ENCODE assay signal across 26 cellular contexts in the genomic region with DNA sequence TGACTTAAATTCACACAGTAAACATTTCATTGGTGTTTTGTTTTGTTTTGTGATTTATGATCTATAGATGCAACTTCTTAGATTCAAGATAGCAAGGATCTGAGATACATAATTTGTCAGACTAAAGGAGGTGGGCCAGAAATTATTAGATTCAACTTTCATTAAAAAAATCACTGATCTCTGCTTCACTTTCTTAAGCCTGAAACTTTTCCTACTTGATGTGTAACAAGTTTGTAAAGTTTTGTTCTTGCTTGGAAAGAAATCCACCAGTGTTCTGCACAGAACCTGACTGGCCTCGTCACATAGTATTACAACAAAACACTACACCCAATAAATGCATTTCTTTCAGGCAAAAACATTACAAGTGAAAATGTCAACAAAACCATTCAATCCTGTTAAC. TPM values are rescaled to one million over a fixed set of nuclear protein-coding genes. Genes with fewer than 3 reads are reported as not detected.
DNase-seq lines count a peak whose midpoint lies in the region; ATAC-seq, FAIRE-seq and TF ChIP-seq lines count a peak whose summit lies in the region.
"Had no signal": no experiment of that assay in that cellular context is flagged by ENCODE, and none has a peak within 500 bp of the region (broad histone marks: within the 10 kb centered on the region; RNA-seq: fewer than 3 reads in every experiment).

No MANE protein-coding gene starts in this region.

- H3K27ac Mint-ChIP-seq in brain, result peak overlapping the region; percentile 91 to 99 (median 95)
- H3K27ac Mint-ChIP-seq in naive thymus-derived CD8-positive, alpha-beta T cell, result no peak overlapping the region
- H3K27ac Mint-ChIP-seq: activated naive CD8-positive, alpha-beta T cell; activated T-helper 2 cell treated with anti-CD3 and anti-CD28 coated beads, Interferon-gamma antibody, Interleukin-2, Interleukin-4, amounts not matched to agents 10 μg/mL and 5 μg/mL and 100 μg/mL, durations not matched to agents 14 hours and 24 hours and 36 hours had no signal

- no peak for TF ChIP-seq CTCF in HEK293 (tag by site-specific recombination; IDR thresholded peaks at IDR 0.05)
- no peak for TF ChIP-seq CTCF in brain (conservative IDR thresholded peaks at IDR 0.05)
- no peak for TF ChIP-seq CTCF in pancreas (IDR thresholded peaks at IDR 0.05)

- no peak overlapping the region for H2BK5ac ChIP-seq in mesenchymal stem cell (ENCODE audit: low read depth, low read length, poor library complexity, severe bottlenecking)

- H3K36me3 ChIP-seq in HEK293 (ENCODE audit: control insufficient read depth in 2 of 2, insufficient read depth in 1 of 2, low read length in 2 of 2) (no peaks in the 10 kb centered on the region), mesenchymal stem cell (ENCODE audit: control insufficient read depth in 1 of 2, insufficient read depth in 2 of 2, low read depth in 1 of 2, low read length in 2 of 2) (no peaks in the 10 kb centered on the region), pancreas (no peaks in the 10 kb centered on the region)
- H3K36me3 ChIP-seq: lower lobe of right lung, ovary, right lobe of liver, thoracic aorta had no signal

- peak overlapping the region; percentile 91 to 96 (median 95) for H3K4me3 Mint-ChIP-seq in brain
- H3K4me3 Mint-ChIP-seq in naive thymus-derived CD8-positive, alpha-beta T cell, result no peak overlapping the region
- H3K4me3 Mint-ChIP-seq: activated naive CD8-positive, alpha-beta T cell had no signal

- H2BK12ac ChIP-seq in mesenchymal stem cell (ENCODE audit: low read length in 2 of 2), result no peak overlapping the region

- DNase-seq in mesenchymal stem cell (peak; percentile 32), retina (peak; percentile 38), ecto neural progenitor cell (ENCODE audit: low spot score) (no peak), pancreas (no peak)
- no peak for DNase-seq in naive thymus-derived CD8-positive, alpha-beta T cell
- DNase-seq: activated CD4-positive, alpha-beta T cell treated with anti-CD3 and anti-CD28 coated beads, Interleukin-2, amount 50 U/mL, for 48 hours; C1 segment of cervical spinal cord; Karpas-422; kidney; lower lobe of right lung; MV-4-11; NCI-H187; NCI-H524 treated with DMSO at 0.1 percent for 48 hours; NK-92 treated with Interleukin-12 subunit alpha and Interleukin-12 subunit beta, amount 100 ng/mL, for 24 hours; ovary; right lobe of liver; SHP77 treated with DMSO at 0.1 percent for 48 hours; stimulated activated naive CD4-positive, alpha-beta T cell treated with Interleukin-2 at 50 U/mL for 16 hours; SW 1271 had no signal

- peaks cover 0 to 4% (median 0%) of the 10 kb centered on the region in 5 experiments for H3K9me3 Mint-ChIP-seq in brain
- no peaks in the 10 kb centered on the region for H3K9me3 Mint-ChIP-seq in naive thymus-derived CD8-positive, alpha-beta T cell
- H3K9me3 Mint-ChIP-seq: activated T-helper 2 cell treated with anti-CD3 and anti-CD28 coated beads, Interferon-gamma antibody, Interleukin-2, Interleukin-4, amounts not matched to agents 10 μg/mL and 5 μg/mL and 100 μg/mL, durations not matched to agents 14 hours and 24 hours and 36 hours had no signal

- no peak overlapping the region for H3K9ac ChIP-seq in mesenchymal stem cell (ENCODE audit: low read length)

- H3K4me1 ChIP-seq in HEK293 (ENCODE audit: control insufficient read depth, insufficient read depth, low read length) (peaks cover 27% of the 10 kb centered on the region), mesenchymal stem cell (ENCODE audit: control insufficient read depth, insufficient read depth, low read depth, low read length) (peaks cover 25% of the 10 kb centered on the region), pancreas (peaks cover 0 to 5% (median 0%) of the 10 kb centered on the region in 3 donors)

- peaks cover 62% of the 10 kb centered on the region for H3K4me1 Mint-ChIP-seq in brain
- H3K4me1 Mint-ChIP-seq in naive thymus-derived CD8-positive, alpha-beta T cell, result peaks cover 9 to 14% (median 13%) of the 10 kb centered on the region in 4 donors

- H2BK15ac ChIP-seq in mesenchymal stem cell (ENCODE audit: low read depth, poor library complexity, severe bottlenecking), result no peak overlapping the region

- H3K4me3 ChIP-seq in HEK293 (ENCODE audit: low read depth, low read length) (no peak overlapping the region), mesenchymal stem cell (ENCODE audit: insufficient read depth in 1 of 2, low read depth in 1 of 2, low read length in 2 of 2) (no peak overlapping the region), pancreas (no peak overlapping the region)
- H3K4me3 ChIP-seq: lower lobe of right lung, ovary, thoracic aorta had no signal

- H3K9me3 ChIP-seq in HEK293 (ENCODE audit: control insufficient read depth, insufficient read depth, low read depth, low read length) (no peaks in the 10 kb centered on the region), mesenchymal stem cell (ENCODE audit: control insufficient read depth, low read length) (no peaks in the 10 kb centered on the region), pancreas (no peaks in the 10 kb centered on the region)
- H3K9me3 ChIP-seq: lower lobe of right lung, ovary, right lobe of liver, thoracic aorta had no signal

- no peak overlapping the region for H4K91ac ChIP-seq in mesenchymal stem cell (ENCODE audit: low read length)

- H3K79me1 ChIP-seq in mesenchymal stem cell (replicated peaks; ENCODE audit: low read length, poor library complexity, severe bottlenecking), result no peaks in the 10 kb centered on the region

- no peak overlapping the region for H3K4ac ChIP-seq in mesenchymal stem cell (ENCODE audit: low read depth in 1 of 2, low read length in 2 of 2)

- H3K36me3 Mint-ChIP-seq in brain, result no peaks in the 10 kb centered on the region
- no peaks in the 10 kb centered on the region for H3K36me3 Mint-ChIP-seq in naive thymus-derived CD8-positive, alpha-beta T cell
- H3K36me3 Mint-ChIP-seq: activated naive CD8-positive, alpha-beta T cell had no signal

- H3K14ac ChIP-seq in mesenchymal stem cell (ENCODE audit: low read length in 2 of 2), result no peak overlapping the region

- no peak overlapping the region for H3K27ac ChIP-seq in HEK293 (ENCODE audit: extremely low read depth, low read depth, low read length)
- H3K27ac ChIP-seq in mesenchymal stem cell (ENCODE audit: low read length, poor library complexity, severe bottlenecking), result no peak overlapping the region
- no peak overlapping the region for H3K27ac ChIP-seq in pancreas
- H3K27ac ChIP-seq: lower lobe of right lung, ovary, thoracic aorta had no signal

- no peak overlapping the region for H2AK5ac ChIP-seq in mesenchymal stem cell (ENCODE audit: low read length, severe bottlenecking)

- H4K8ac ChIP-seq in mesenchymal stem cell (ENCODE audit: low read length), result no peak overlapping the region

- H2BK120ac ChIP-seq in mesenchymal stem cell (ENCODE audit: low read depth, low read length), result no peak overlapping the region

- H3K23ac ChIP-seq in mesenchymal stem cell (ENCODE audit: low read length in 2 of 2), result no peak overlapping the region

- POLR2A ChIA-PET in HEK293 (lab: Yijun Ruan, JAX), result no interaction called here
- POLR2A ChIA-PET in naive thymus-derived CD8-positive, alpha-beta T cell (lab: Charles Lee), result no interaction called here

- no peaks in the 10 kb centered on the region for H3K27me3 ChIP-seq in mesenchymal stem cell (ENCODE audit: control insufficient read depth in 1 of 2, insufficient read depth in 1 of 2, low read length in 2 of 2)
- no peaks in the 10 kb centered on the region for H3K27me3 ChIP-seq in pancreas
- H3K27me3 ChIP-seq: ovary, right lobe of liver had no signal

- ATAC-seq in naive thymus-derived CD8-positive, alpha-beta T cell, result no peak
- ATAC-seq in pancreas, result no peak
- no peak for ATAC-seq in HG02852 (IDR thresholded peaks at IDR 0.05; ENCODE audit: unreplicated experiment)
- ATAC-seq: lower lobe of right lung, right lobe of liver had no signal

- no peak overlapping the region for H3K4me2 ChIP-seq in mesenchymal stem cell (ENCODE audit: low read length, poor library complexity, severe bottlenecking)

- peaks cover 19% of the 10 kb centered on the region for H3K27me3 Mint-ChIP-seq in brain
- peaks cover 42 to 72% (median 59%) of the 10 kb centered on the region in 5 donors for H3K27me3 Mint-ChIP-seq in naive thymus-derived CD8-positive, alpha-beta T cell

- H2AFZ ChIP-seq in mesenchymal stem cell (ENCODE audit: low read depth, low read length), result no peak overlapping the region

- no peak for FAIRE-seq in pancreas (lab: Jason Lieb, UNC)
- FAIRE-seq: D721Med, kidney had no signal

- WGBS in mesenchymal stem cell, result no CpG with 5 or more reads among the region's 1 CpG
- 92 to 98% methylated on average over 1 of the region's 1 CpG for WGBS in pancreas, 2 donors

- CTCF ChIA-PET in HEK293 (lab: Yijun Ruan, JAX), result interaction anchor here (1.0 kb wide), 1 partner anchor 219 kb away, joined by 3 read pairs; no protein-coding TSS in a partner anchor

- H3K18ac ChIP-seq in mesenchymal stem cell (ENCODE audit: low read depth in 1 of 2, low read length in 2 of 2), result no peak overlapping the region

- intact Hi-C loops in pancreas (cut with DNase I), result no loop called here

TF ChIP-seq in HEK293, 187 proteins besides CTCF, POLR2A, EP300 and RAD21:
- peak; percentile 75 for TF ChIP-seq PRDM1 (tag by site-specific recombination; IDR thresholded peaks at IDR 0.05)
- TF ChIP-seq ZNF433 (tag by site-specific recombination; IDR thresholded peaks at IDR 0.05; ENCODE audit: low read depth), result no peak

RNA-seq across cellular contexts. Expression of gene SKIDA1, which starts 12.4 kb away (rescaled TPM):
- 0.46 TPM for polyA plus RNA-seq in brain (ENCODE audit: insufficient read depth, low read depth, low replicate concordance)
- 1.8 TPM for polyA plus RNA-seq in mesenchymal stem cell (2013, experiment 1 of 2)
- polyA plus RNA-seq in mesenchymal stem cell (2013, experiment 2 of 2), result 1.8 TPM
- under 1 TPM in 1 of 2 experiments, not detected in 1; 0.08 TPM for total RNA-seq in naive thymus-derived CD8-positive, alpha-beta T cell
- polyA plus RNA-seq in naive thymus-derived CD8-positive, alpha-beta T cell, result not detected
- total RNA-seq in pancreas, result under 1 TPM; 0.51 to 0.97 (median 0.62) TPM
- polyA plus RNA-seq in pancreas, result under 1 TPM; 0.23 to 0.52 TPM

RNA-seq across cellular contexts. Expression of gene MLLT10, which starts 21.0 kb away (rescaled TPM):
- polyA plus RNA-seq in brain (ENCODE audit: insufficient read depth, low read depth, low replicate concordance), result 17.4 TPM
- polyA plus RNA-seq in mesenchymal stem cell (2013, experiment 1 of 2), result 29.2 TPM
- 30.7 TPM for polyA plus RNA-seq in mesenchymal stem cell (2013, experiment 2 of 2)
- 10 to 100 TPM; 63.5 to 64.7 TPM for total RNA-seq in naive thymus-derived CD8-positive, alpha-beta T cell
- polyA plus RNA-seq in naive thymus-derived CD8-positive, alpha-beta T cell, result 1 to 10 TPM; 3.5 to 4.6 (median 4.4) TPM
- 10 to 100 TPM; 10.7 to 25.1 (median 15.4) TPM for total RNA-seq in pancreas
- 10 to 100 TPM; 11.3 to 14.5 TPM for polyA plus RNA-seq in pancreas

Comparison
In these comparisons a context has a peak if more than half of its experiments do, and no peak if none do; other contexts are left out.
1. H3K27ac Mint-ChIP-seq: peak in brain (5 of 5); none in naive thymus-derived CD8-positive, alpha-beta T cell (0 of 10).
2. H3K4me3 Mint-ChIP-seq: peak in brain (5 of 5); none in naive thymus-derived CD8-positive, alpha-beta T cell (0 of 10).
3. DNase-seq: peak in mesenchymal stem cell (single experiment) and retina (single experiment); none in naive thymus-derived CD8-positive, alpha-beta T cell (0 of 10), ecto neural progenitor cell (single experiment) and pancreas (0 of 6).